In the genomic region with DNA sequence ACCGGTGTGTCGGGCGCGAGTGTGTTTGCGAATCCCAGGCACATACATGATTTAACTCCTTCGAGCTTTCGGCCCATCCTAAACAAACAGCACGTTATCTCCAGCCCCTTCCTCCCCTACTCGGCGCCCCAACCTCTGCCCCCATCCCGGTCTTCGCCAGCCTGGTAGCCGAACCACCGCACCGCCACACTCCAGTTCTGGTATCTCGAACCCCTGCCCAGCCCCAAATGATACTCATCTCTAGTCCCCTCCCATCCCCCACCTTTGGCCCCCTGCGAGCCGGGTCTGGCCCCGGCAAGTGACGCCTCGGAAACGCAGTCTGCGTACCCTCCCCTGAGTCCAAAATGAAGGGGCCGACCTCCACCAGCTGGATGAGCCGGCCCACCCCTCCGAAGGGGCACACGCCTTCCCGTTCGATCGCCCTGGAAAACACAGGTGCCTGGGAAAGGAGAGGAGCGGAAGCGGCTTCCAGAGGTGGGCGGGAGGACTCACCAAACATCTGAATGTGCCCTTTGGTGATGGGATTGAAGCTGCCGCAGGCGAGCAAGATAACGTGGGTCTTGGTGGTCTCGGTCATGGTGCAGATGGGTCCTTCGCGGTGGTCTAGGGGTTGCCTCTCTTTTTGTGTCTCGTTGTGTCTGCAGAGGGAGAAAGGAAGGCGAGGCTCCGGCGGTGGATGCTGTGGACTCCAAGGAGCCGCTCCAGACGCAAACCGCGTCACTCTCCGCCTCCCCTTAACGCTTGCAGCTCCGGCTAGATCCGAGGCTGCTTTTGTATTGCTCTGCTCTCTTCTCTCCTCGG, we compare ENCODE assay signal across 8 cellular contexts. TPM values are rescaled to one million over a fixed set of nuclear protein-coding genes. Genes with fewer than 3 reads are reported as not detected.
A peak's percentile ranks its signal among the peaks of the same experiment; 100 is the strongest.
DNase-seq lines count a peak whose midpoint lies in the region; ATAC-seq and TF ChIP-seq lines count a peak whose summit lies in the region.

A gene (minus strand): TSS at position 690 of the 801 bp plus-strand sequence. CDS start 113 bp downstream, at position 577.

- under 1% methylated on average over 50 of the region's 52 CpGs for whole genome bisulfite sequencing in esophagus muscularis mucosa

- H3K4me3 Mint-ChIP-seq in activated CD4-positive, alpha-beta T cell treated with anti-CD3 and anti-CD28 coated beads, Interleukin-2, amount 10 ng/mL, durations not matched to agents 7 days and 5 days, result peak within 1 kb of the TSS; percentile 9
- H3K4me3 Mint-ChIP-seq in naive thymus-derived CD8-positive, alpha-beta T cell, result peak within 1 kb of the TSS; percentile 53 to 81 (median 68)

- H3K4me3 ChIP-seq in Peyer's patch, result peak within 1 kb of the TSS in 3 of 4 donors; percentile 14 to 36 (median 15)
- peak within 1 kb of the TSS; percentile 46 to 56 (median 48) for H3K4me3 ChIP-seq in esophagus muscularis mucosa

- TF ChIP-seq POLR2A in Peyer's patch (IDR thresholded peaks at IDR 0.05) (no peak), esophagus muscularis mucosa (IDR thresholded peaks at IDR 0.05; ENCODE audit: low read depth) (no peak)

- H3K9me3 Mint-ChIP-seq in activated CD4-positive, alpha-beta T cell treated with anti-CD3 and anti-CD28 coated beads, Interleukin-2, amount 10 ng/mL, durations not matched to agents 7 days and 5 days, result no peaks in the 10 kb centered on the region
- H3K9me3 Mint-ChIP-seq in naive thymus-derived CD8-positive, alpha-beta T cell, result peaks cover 0 to 2% (median 0%) of the 10 kb centered on the region in 9 donors

- intact Hi-C loops in esophagus muscularis mucosa (cut with DNase I), result no loop called here

- H3K9me3 ChIP-seq in Peyer's patch, result no peaks in the 10 kb centered on the region
- H3K9me3 ChIP-seq in esophagus muscularis mucosa, result no peaks in the 10 kb centered on the region

- H3K27ac Mint-ChIP-seq in activated CD4-positive, alpha-beta T cell treated with anti-CD3 and anti-CD28 coated beads, Interleukin-2, amount 10 ng/mL, durations not matched to agents 7 days and 5 days, result peak within 1 kb of the TSS; percentile 14
- peak within 1 kb of the TSS in 2 of 10 donors; percentile 44 to 70 for H3K27ac Mint-ChIP-seq in naive thymus-derived CD8-positive, alpha-beta T cell

- H3K4me1 Mint-ChIP-seq in activated CD4-positive, alpha-beta T cell treated with anti-CD3 and anti-CD28 coated beads, Interleukin-2, amount 10 ng/mL, durations not matched to agents 7 days and 5 days, result peaks cover 23% of the 10 kb centered on the region
- peaks cover 19 to 30% (median 27%) of the 10 kb centered on the region in 4 donors for H3K4me1 Mint-ChIP-seq in naive thymus-derived CD8-positive, alpha-beta T cell

- no peak for TF ChIP-seq EP300 in esophagus muscularis mucosa (IDR thresholded peaks at IDR 0.05)

- peaks cover 7% of the 10 kb centered on the region for H3K36me3 Mint-ChIP-seq in activated CD4-positive, alpha-beta T cell treated with anti-CD3 and anti-CD28 coated beads, Interleukin-2, amount 10 ng/mL, durations not matched to agents 7 days and 5 days (ENCODE audit: low read depth)
- H3K36me3 Mint-ChIP-seq in naive thymus-derived CD8-positive, alpha-beta T cell, result peaks cover 0 to 17% (median 1%) of the 10 kb centered on the region in 3 donors

- peaks cover 56% of the 10 kb centered on the region for H3K27me3 Mint-ChIP-seq in activated CD4-positive, alpha-beta T cell treated with anti-CD3 and anti-CD28 coated beads, Interleukin-2, amount 10 ng/mL, durations not matched to agents 7 days and 5 days
- peaks cover 47 to 78% (median 67%) of the 10 kb centered on the region in 5 donors for H3K27me3 Mint-ChIP-seq in naive thymus-derived CD8-positive, alpha-beta T cell

- ATAC-seq in naive thymus-derived CD8-positive, alpha-beta T cell, result no peak
- ATAC-seq in GM18868 (IDR thresholded peaks at IDR 0.05; ENCODE audit: unreplicated experiment) (no peak), HG03571 (IDR thresholded peaks at IDR 0.05; ENCODE audit: unreplicated experiment) (no peak)

- no peak within 1 kb of the TSS for H3K27ac ChIP-seq in Peyer's patch
- H3K27ac ChIP-seq in esophagus muscularis mucosa (replicated peaks in 1 of 4), result no peak within 1 kb of the TSS

- DNase-seq in activated CD4-positive, alpha-beta T cell treated with anti-CD3 and anti-CD28 coated beads, Interleukin-2, amount 10 ng/mL, durations not matched to agents 7 days and 5 days, result no peak
- no peak for DNase-seq in activated CD4-positive, alpha-beta T cell treated with anti-CD3 and anti-CD28 coated beads for 1 hour
- no peak for DNase-seq in Peyer's patch
- no peak for DNase-seq in esophagus muscularis mucosa (ENCODE audit: extremely low spot score)
- DNase-seq in naive thymus-derived CD8-positive, alpha-beta T cell, result no peak
- no peak for DNase-seq in activated CD8-positive, alpha-beta memory T cell treated with anti-CD3 and anti-CD28 coated beads for 24 hours

- TF ChIP-seq CTCF in Peyer's patch (IDR thresholded peaks at IDR 0.05) (no peak), esophagus muscularis mucosa (IDR thresholded peaks at IDR 0.05) (no peak)

- H3K36me3 ChIP-seq in Peyer's patch (no peaks in the 10 kb centered on the region), esophagus muscularis mucosa (no peaks in the 10 kb centered on the region)

- CTCF ChIA-PET in activated CD4-positive, alpha-beta T cell treated with anti-CD3 and anti-CD28 coated beads, Interleukin-2, amount 10 ng/mL, durations not matched to agents 7 days and 5 days (lab: Charles Lee), result interaction anchor here (0.5 kb wide), 1 partner anchor 464 kb away, joined by 3 read pairs; no protein-coding TSS in a partner anchor

- H3K4me1 ChIP-seq in Peyer's patch (peaks cover 0 to 23% (median 4%) of the 10 kb centered on the region in 4 donors), esophagus muscularis mucosa (peaks cover 19 to 24% (median 22%) of the 10 kb centered on the region in 4 donors)

- H3K27me3 ChIP-seq in Peyer's patch (peaks cover 0 to 14% of the 10 kb centered on the region in 2 donors), esophagus muscularis mucosa (peaks cover 4 to 56% (median 19%) of the 10 kb centered on the region in 4 donors)

- POLR2A ChIA-PET in activated CD4-positive, alpha-beta T cell treated with anti-CD3 and anti-CD28 coated beads, Interleukin-2, amount 10 ng/mL, durations not matched to agents 7 days and 5 days (lab: Charles Lee), result no interaction called here
- POLR2A ChIA-PET in naive thymus-derived CD8-positive, alpha-beta T cell (lab: Charles Lee), result no interaction called here

RNA-seq across cellular contexts. Expression of the gene that starts here (rescaled TPM):
- not detected for total RNA-seq in activated CD4-positive, alpha-beta T cell treated with anti-CD3 and anti-CD28 coated beads, Interleukin-2, amount 10 ng/mL, durations not matched to agents 7 days and 5 days
- total RNA-seq in Peyer's patch, result under 1 TPM in 3 of 4 donors, not detected in 1; 0.13 to 0.83 (median 0.66) TPM
- total RNA-seq in esophagus muscularis mucosa, result 1 to 10 TPM; 1.7 to 2.8 (median 2.4) TPM
- not detected for total RNA-seq in naive thymus-derived CD8-positive, alpha-beta T cell
- not detected for polyA plus RNA-seq in naive thymus-derived CD8-positive, alpha-beta T cell
